Comparison of ENCODE assay signal across 8 cellular contexts in genomic region chr17:46181316-46181715, GRCh38. TPM values are rescaled to one million over a fixed set of nuclear protein-coding genes. Genes with fewer than 3 reads are reported as not detected.
A peak's percentile ranks its signal among the peaks of the same experiment; 100 is the strongest.
DNase-seq lines count a peak whose midpoint lies in the region; ATAC-seq, FAIRE-seq and TF ChIP-seq lines count a peak whose summit lies in the region.
"Not testable (repeated sequence)": the region's sequence is repeated elsewhere in the genome, so short reads cannot be mapped to it uniquely, and the experiment has no call there.

No MANE protein-coding gene starts in this region.

- WGBS in H9 (ENCODE audit: extremely low coverage, insufficient read length, low lambda C conversion rate), result no CpG with 5 or more reads among the region's 14 CpGs
- WGBS in HepG2 (ENCODE audit: low lambda C conversion rate), result 96% methylated on average over 14 of the region's 14 CpGs

- not testable (repeated sequence) for H3K9me3 Mint-ChIP-seq in CD4-positive, alpha-beta T cell; H9; activated naive CD4-positive, alpha-beta T cell treated with anti-CD3 and anti-CD28 coated beads, Interleukin-2, amount 10 ng/mL, durations not matched to agents 7 days and 5 days; central memory CD8-positive, alpha-beta T cell; stimulated activated naive CD8-positive, alpha-beta T cell treated with anti-CD3 and anti-CD28 coated beads, Interleukin-15, amount 100 ng/mL, for 72 hours

- not testable (repeated sequence) for H3K14ac ChIP-seq in H9 (ENCODE audit: insufficient read depth, low read length)

- H3K4me2 ChIP-seq in H9 (ENCODE audit: insufficient read depth, insufficient read length, low read length); HepG2 (ENCODE audit: low read depth, low read length): not testable (repeated sequence)

- H2BK5ac ChIP-seq in H9 (ENCODE audit: insufficient read length, low read length), result not testable (repeated sequence)

- POLR2A ChIA-PET in CD4-positive, alpha-beta T cell (lab: Charles Lee), result interaction anchor here (1.1 to 6.7 kb wide), 2 partner anchors 11 to 12 kb away, joined by 4 to 33 read pairs; partner anchors contain the start of gene KANSL1
- POLR2A ChIA-PET in HepG2 (lab: Yijun Ruan, JAX), result not testable (repeated sequence)

- H3K36me3 ChIP-seq in HepG2 (replicated peaks in 1 of 2; ENCODE audit: control insufficient read depth in 1 of 2, insufficient read depth in 2 of 2, low read length in 2 of 2); neutrophil: not testable (repeated sequence)

- H3K27ac Mint-ChIP-seq in CD4-positive, alpha-beta T cell, result peak overlapping the region; percentile 32
- peak overlapping the region; percentile 50 to 94 (median 89) for H3K27ac Mint-ChIP-seq in H9
- peak overlapping the region; percentile 88 for H3K27ac Mint-ChIP-seq in T-helper 17 cell
- peak overlapping the region; percentile 60 for H3K27ac Mint-ChIP-seq in activated naive CD4-positive, alpha-beta T cell treated with anti-CD3 and anti-CD28 coated beads, Interleukin-2, amount 10 ng/mL, durations not matched to agents 7 days and 5 days
- peak overlapping the region; percentile 20 for H3K27ac Mint-ChIP-seq in central memory CD8-positive, alpha-beta T cell (ENCODE audit: low read depth)
- peak overlapping the region; percentile 53 to 93 for H3K27ac Mint-ChIP-seq in stimulated activated naive CD8-positive, alpha-beta T cell treated with anti-CD3 and anti-CD28 coated beads, Interleukin-15, amount 100 ng/mL, for 72 hours

- H2BK20ac ChIP-seq in H9 (ENCODE audit: low read depth, low read length, poor library complexity, severe bottlenecking), result not testable (repeated sequence)

- not testable (repeated sequence) for H3K56ac ChIP-seq in H9 (ENCODE audit: insufficient read length, low read depth, low read length)

- TF ChIP-seq RAD21 in HepG2 (CRISPR knock-in tag; IDR thresholded peaks at IDR 0.05), result not testable (repeated sequence)

- H3K36me3 Mint-ChIP-seq in CD4-positive, alpha-beta T cell (ENCODE audit: low read depth), result peaks cover 33% of the 10 kb centered on the region
- not testable (repeated sequence) for H3K36me3 Mint-ChIP-seq in H9 (ENCODE audit: insufficient read depth in 1 of 3, low read depth in 3 of 3); T-helper 17 cell (ENCODE audit: low read depth)
- H3K36me3 Mint-ChIP-seq in activated naive CD4-positive, alpha-beta T cell treated with anti-CD3 and anti-CD28 coated beads, Interleukin-2, amount 10 ng/mL, durations not matched to agents 7 days and 5 days, result peaks cover 26% of the 10 kb centered on the region
- H3K36me3 Mint-ChIP-seq in central memory CD8-positive, alpha-beta T cell (ENCODE audit: insufficient read depth), result peaks cover 16% of the 10 kb centered on the region

- H3K4me3 ChIP-seq in HepG2 (replicated peaks in 1 of 3; ENCODE audit: insufficient read depth in 1 of 3, low read depth in 2 of 3, low read length in 3 of 3); neutrophil (ENCODE audit: low read depth in 1 of 2, low read length in 1 of 2): not testable (repeated sequence)

- peak overlapping the region; percentile 45 for H3K4me3 Mint-ChIP-seq in CD4-positive, alpha-beta T cell
- peak overlapping the region in 1 of 2 experiments; percentile 38; a peak in 2 of 5 replicates for H3K4me3 Mint-ChIP-seq in H9
- H3K4me3 Mint-ChIP-seq in T-helper 17 cell, result peak overlapping the region; percentile 28
- not testable (repeated sequence) for H3K4me3 Mint-ChIP-seq in activated naive CD4-positive, alpha-beta T cell treated with anti-CD3 and anti-CD28 coated beads, Interleukin-2, amount 10 ng/mL, durations not matched to agents 7 days and 5 days
- peak overlapping the region; percentile 41 for H3K4me3 Mint-ChIP-seq in central memory CD8-positive, alpha-beta T cell
- peak overlapping the region; percentile 19 to 47 for H3K4me3 Mint-ChIP-seq in stimulated activated naive CD8-positive, alpha-beta T cell treated with anti-CD3 and anti-CD28 coated beads, Interleukin-15, amount 100 ng/mL, for 72 hours

- in situ Hi-C loops in HepG2 (cut with HindIII; ENCODE audit: extremely low pct_ligation_motif_present, low pct_unique_long_range_greater_than_20kb), result not testable (repeated sequence)

- not testable (repeated sequence) for H3K79me1 ChIP-seq in H9 (ENCODE audit: insufficient read depth, low read depth, low read length, poor library complexity, severe bottlenecking)

- H4K20me1 ChIP-seq in H9 (ENCODE audit: control insufficient read depth, insufficient read depth, insufficient read length), result not testable (repeated sequence)
- H4K20me1 ChIP-seq in HepG2 (ENCODE audit: insufficient read depth, low read length), result peaks cover 98% of the 10 kb centered on the region

- DNase-seq in CD4-positive, alpha-beta T cell; H9; T-helper 17 cell; activated naive CD4-positive, alpha-beta T cell treated with anti-CD3 and anti-CD28 coated beads, Interleukin-2, amount 10 ng/mL, durations not matched to agents 7 days and 5 days; central memory CD8-positive, alpha-beta T cell (ENCODE audit: low spot score in 2 of 2); HepG2 (ENCODE audit: low spot score); stimulated activated naive CD8-positive, alpha-beta T cell treated with anti-CD3 and anti-CD28 coated beads, Interleukin-15, amount 100 ng/mL, for 72 hours: not testable (repeated sequence)

- not testable (repeated sequence) for H4K5ac ChIP-seq in H9 (ENCODE audit: insufficient read length, low read depth, low read length)

- H3K4me1 ChIP-seq in H9 (ENCODE audit: insufficient read depth, low read length) (peaks cover 21% of the 10 kb centered on the region), HepG2 (ENCODE audit: insufficient read depth, low read length) (peaks cover 75% of the 10 kb centered on the region), neutrophil (ENCODE audit: control insufficient read depth in 1 of 2, insufficient read depth in 1 of 2, low read depth in 1 of 2, low read length in 1 of 2) (peaks cover 55 to 74% of the 10 kb centered on the region in 2 experiments)

- not testable (repeated sequence) for H2AFZ ChIP-seq in H9 (ENCODE audit: low read length); HepG2 (ENCODE audit: low read length)

- not testable (repeated sequence) for H2AK5ac ChIP-seq in H9 (ENCODE audit: insufficient read length, low read length)

- H2BK15ac ChIP-seq in H9 (ENCODE audit: low read depth, low read length), result not testable (repeated sequence)

- H3K27me3 ChIP-seq in CD4-positive, alpha-beta T cell (ENCODE audit: control insufficient read depth, insufficient read depth, low read length); H9 (ENCODE audit: insufficient read depth, low read length); HepG2 (ENCODE audit: control insufficient read depth in 1 of 2, insufficient read depth in 2 of 2, low read length in 2 of 2); neutrophil: not testable (repeated sequence)

- intact Hi-C loops in CD4-positive, alpha-beta T cell (cut with DNase I, micrococcal nuclease); HepG2 (cut with micrococcal nuclease; ENCODE audit: unreplicated experiment): not testable (repeated sequence)

- not testable (repeated sequence) for H3K9ac ChIP-seq in H9 (ENCODE audit: extremely low read depth, insufficient read length, low read length); HepG2 (ENCODE audit: insufficient read depth, low read depth, low read length)

- peaks cover 95% of the 10 kb centered on the region for H3K4me1 Mint-ChIP-seq in CD4-positive, alpha-beta T cell (ENCODE audit: low read depth)
- H3K4me1 Mint-ChIP-seq in H9, result peaks cover 83 to 88% of the 10 kb centered on the region in 2 experiments
- H3K4me1 Mint-ChIP-seq in T-helper 17 cell, result peaks cover 89% of the 10 kb centered on the region
- peaks cover 82% of the 10 kb centered on the region for H3K4me1 Mint-ChIP-seq in activated naive CD4-positive, alpha-beta T cell treated with anti-CD3 and anti-CD28 coated beads, Interleukin-2, amount 10 ng/mL, durations not matched to agents 7 days and 5 days
- H3K4me1 Mint-ChIP-seq in central memory CD8-positive, alpha-beta T cell, result peaks cover 93% of the 10 kb centered on the region
- H3K4me1 Mint-ChIP-seq in stimulated activated naive CD8-positive, alpha-beta T cell treated with anti-CD3 and anti-CD28 coated beads, Interleukin-15, amount 100 ng/mL, for 72 hours, result peaks cover 96% of the 10 kb centered on the region

- not testable (repeated sequence) for H3K9me3 ChIP-seq in CD4-positive, alpha-beta T cell (ENCODE audit: control insufficient read depth, low read length); H9 (ENCODE audit: control insufficient read depth, low read depth, low read length); T-helper 17 cell (ENCODE audit: control insufficient read depth, low read length, poor library complexity, severe bottlenecking); HepG2 (ENCODE audit: low read length); neutrophil

- not testable (repeated sequence) for H2BK12ac ChIP-seq in H9 (ENCODE audit: insufficient read length, low read depth, low read length)

- not testable (repeated sequence) for TF ChIP-seq CTCF in CD4-positive, alpha-beta T cell (IDR thresholded peaks at IDR 0.05); H9 (conservative IDR thresholded peaks at IDR 0.05); HepG2 (CRISPR knock-in tag; IDR thresholded peaks at IDR 0.05); neutrophil (IDR thresholded peaks at IDR 0.05)

- not testable (repeated sequence) for TF ChIP-seq POLR2A in HepG2 (IDR thresholded peaks at IDR 0.05; ENCODE audit: insufficient read depth in 1 of 2, low read depth in 2 of 2, low read length in 2 of 2)

- not testable (repeated sequence) for H3K23me2 ChIP-seq in H9 (ENCODE audit: insufficient read length, low read depth, low read length, poor library complexity, severe bottlenecking)

- H3T11ph ChIP-seq in H9 (ENCODE audit: low read length), result not testable (repeated sequence)

- H4K91ac ChIP-seq in H9 (ENCODE audit: insufficient read length, low read depth, low read length), result not testable (repeated sequence)

- not testable (repeated sequence) for H3K18ac ChIP-seq in H9 (ENCODE audit: insufficient read length, low read depth, low read length)

- CTCF ChIA-PET in CD4-positive, alpha-beta T cell (lab: Charles Lee), result interaction anchor here (0.5 to 4.4 kb wide), 6 partner anchors 12 to 687 kb away, joined by 3 to 20 read pairs (median 3); partner anchors contain the start of gene KANSL1
- CTCF ChIA-PET in activated naive CD4-positive, alpha-beta T cell treated with anti-CD3 and anti-CD28 coated beads, Interleukin-2, amount 10 ng/mL, durations not matched to agents 7 days and 5 days (lab: Charles Lee), result interaction anchor here (1.2 to 2.5 kb wide), 3 partner anchors 12 to 137 kb away, joined by 3 to 8 read pairs (median 5); partner anchors contain the start of gene KANSL1
- CTCF ChIA-PET in HepG2 (lab: Yijun Ruan, JAX; ENCODE audit: low intra/inter-chr PET ratio, low total read pairs), result not testable (repeated sequence)

- not testable (repeated sequence) for FAIRE-seq in HepG2 (lab: Jason Lieb, UNC)

- H3K4ac ChIP-seq in H9 (ENCODE audit: low read depth, low read length), result not testable (repeated sequence)

- H3K27ac ChIP-seq in CD4-positive, alpha-beta T cell (ENCODE audit: low read depth, low read length); HepG2 (ENCODE audit: extremely low read length, insufficient read depth, low read length): not testable (repeated sequence)
- H3K27ac ChIP-seq in H9 (ENCODE audit: insufficient read length, low read depth, low read length), result peak overlapping the region; percentile 11
- peak overlapping the region; percentile 77 for H3K27ac ChIP-seq in neutrophil

- TF ChIP-seq EP300 in HepG2 (IDR thresholded peaks at IDR 0.05; ENCODE audit: low read depth in 2 of 2, low read length in 2 of 2); HepG2 (CRISPR knock-in tag; IDR thresholded peaks at IDR 0.05; ENCODE audit: borderline replicate concordance): not testable (repeated sequence)

- H3K79me2 ChIP-seq in H9 (ENCODE audit: insufficient read depth, low read length) (peaks cover 81% of the 10 kb centered on the region), HepG2 (ENCODE audit: insufficient read depth, low read length) (peaks cover 99% of the 10 kb centered on the region)

- not testable (repeated sequence) for H4K8ac ChIP-seq in H9 (replicated peaks; ENCODE audit: insufficient read length, low read depth, low read length)

- not testable (repeated sequence) for H3K23ac ChIP-seq in H9 (ENCODE audit: insufficient read length, low read depth, low read length)

- not testable (repeated sequence) for H2BK120ac ChIP-seq in H9 (ENCODE audit: low read depth, low read length, poor library complexity, severe bottlenecking)

- not testable (repeated sequence) for ATAC-seq in CD4-positive, alpha-beta T cell (ENCODE audit: poor library complexity); T-helper 17 cell; central memory CD8-positive, alpha-beta T cell (replicated peaks; ENCODE audit: extremely low read depth, poor library complexity, severe bottlenecking); HepG2; stimulated activated naive CD8-positive, alpha-beta T cell treated with anti-CD3 and anti-CD28 coated beads, Interleukin-15, amount 100 ng/mL, for 72 hours

- not testable (repeated sequence) for BruUV-seq in HepG2 (replicated peaks; lab: Mats Ljungman, UMichigan)

- H3K27me3 Mint-ChIP-seq in CD4-positive, alpha-beta T cell; H9 (ENCODE audit: low read depth); T-helper 17 cell; activated naive CD4-positive, alpha-beta T cell treated with anti-CD3 and anti-CD28 coated beads, Interleukin-2, amount 10 ng/mL, durations not matched to agents 7 days and 5 days; central memory CD8-positive, alpha-beta T cell; stimulated activated naive CD8-positive, alpha-beta T cell treated with anti-CD3 and anti-CD28 coated beads, Interleukin-15, amount 100 ng/mL, for 72 hours: not testable (repeated sequence)

RNA-seq across cellular contexts. Expression of gene KANSL1, which starts 11.9 kb away (rescaled TPM):
- 100 to 1,000 TPM; 122 to 125 TPM for total RNA-seq in CD4-positive, alpha-beta T cell
- total RNA-seq in H9 (2021) (110 and 114 TPM in 2 replicates), T-helper 17 cell (100 to 1,000 TPM; 142 to 187 TPM), HepG2 (2016; rRNA removed; fragmentation: Illumina TruSeq; extraction: Trizol) (59.6 and 60.9 TPM in 2 replicates)
- total RNA-seq in HepG2 (2016; cell fraction: cytosol; rRNA removed; fragmentation: Illumina TruSeq; extraction: Trizol; ENCODE audit: low read depth), result 223 and 253 TPM in 2 replicates
- total RNA-seq in HepG2 (2016; cell fraction: insoluble cytoplasmic fraction; rRNA removed; fragmentation: Illumina TruSeq; extraction: Trizol), result 54.9 and 58.3 TPM in 2 replicates
- total RNA-seq in HepG2 (2016; cell fraction: membrane; rRNA removed; fragmentation: Illumina TruSeq; extraction: Trizol), result 138 and 153 TPM in 2 replicates
- 130 and 145 TPM in 2 replicates for total RNA-seq in HepG2 (2016; cell fraction: nucleus; rRNA removed; fragmentation: Illumina TruSeq; extraction: Trizol)
- 22.8 and 24.0 TPM in 2 replicates for polyA plus RNA-seq in HepG2 (2011; rRNA removed)
- 11.2 and 14.3 TPM in 2 replicates for polyA plus RNA-seq in HepG2 (2011; cell fraction: cytosol; rRNA removed)
- polyA plus RNA-seq in HepG2 (2011; cell fraction: nucleus; rRNA removed), result 69.1 and 88.4 TPM in 2 replicates
- 23.5 and 23.7 TPM in 2 replicates for polyA plus RNA-seq in HepG2 (2012)
- 2.0 and 2.7 TPM in 2 replicates for polyA plus RNA-seq in HepG2 (2016; cell fraction: cytosol; fragmentation: Illumina TruSeq; extraction: Trizol; ENCODE audit: low read depth)
- polyA plus RNA-seq in HepG2 (2016; cell fraction: insoluble cytoplasmic fraction; fragmentation: Illumina TruSeq; extraction: Trizol; ENCODE audit: low read depth), result 21.5 and 27.8 TPM in 2 replicates
- 5.6 and 6.8 TPM in 2 replicates for polyA plus RNA-seq in HepG2 (2016; cell fraction: membrane; fragmentation: Illumina TruSeq; extraction: Trizol; ENCODE audit: low read depth)
- polyA plus RNA-seq in HepG2 (2016; cell fraction: nucleus; fragmentation: Illumina TruSeq; extraction: Trizol; ENCODE audit: insufficient read depth, low read depth), result 94.8 and 102 TPM in 2 replicates
- polyA minus RNA-seq in HepG2 (2011; rRNA and poly(A)+ RNA removed; ENCODE audit: low replicate concordance), result 94.4 and 97.7 TPM in 2 replicates
- polyA minus RNA-seq in HepG2 (2011; cell fraction: cytosol; rRNA and poly(A)+ RNA removed), result 61.5 and 62.2 TPM in 2 replicates
- 272 and 315 TPM in 2 replicates for polyA minus RNA-seq in HepG2 (2011; cell fraction: nucleus; rRNA and poly(A)+ RNA removed)

Comparison
In these comparisons a context has a peak if more than half of its experiments do, and no peak if none do; other contexts are left out.
1. H3K27ac Mint-ChIP-seq: peak in every context shown above with its lines; median percentile 89 in H9; 88 in T-helper 17 cell; 73 in stimulated activated naive CD8-positive, alpha-beta T cell treated with anti-CD3 and anti-CD28 coated beads, Interleukin-15, amount 100 ng/mL, for 72 hours; 60 in activated naive CD4-positive, alpha-beta T cell treated with anti-CD3 and anti-CD28 coated beads, Interleukin-2, amount 10 ng/mL, durations not matched to agents 7 days and 5 days; 32 in CD4-positive, alpha-beta T cell; 20 in central memory CD8-positive, alpha-beta T cell.